21 cellular contexts compared by ENCODE assay signal in genomic region chr1:217343907-217344306, GRCh38.
DNase-seq lines count a peak whose midpoint lies in the region; ATAC-seq and TF ChIP-seq lines count a peak whose summit lies in the region.
"Had no signal": no experiment of that assay in that cellular context is flagged by ENCODE, and none has a peak within 500 bp of the region (broad histone marks: within the 10 kb centered on the region; RNA-seq: fewer than 3 reads in every experiment).

No MANE protein-coding gene starts in this region.

- H3K36me3 ChIP-seq in WERI-Rb-1 = no peaks in the 10 kb centered on the region
- H3K36me3 ChIP-seq in parathyroid adenoma (ENCODE audit: control insufficient read depth, insufficient read depth, low read length) = no peaks in the 10 kb centered on the region
- H3K36me3 ChIP-seq: BLaER1, left lung, pancreas had no signal

- H3K4me3 ChIP-seq in WERI-Rb-1 (ENCODE audit: low read depth, low read length) (no peak overlapping the region), parathyroid adenoma (ENCODE audit: low read depth, low read length) (no peak overlapping the region)
- H3K4me3 ChIP-seq: BLaER1, left lung, pancreas had no signal

- H3K4me2 ChIP-seq in parathyroid adenoma (ENCODE audit: low read length) = no peak overlapping the region
- H3K4me2 ChIP-seq: BLaER1 had no signal

- no peaks in the 10 kb centered on the region for H3K79me2 ChIP-seq in parathyroid adenoma

- peaks cover 3% of the 10 kb centered on the region for H3K9me3 Mint-ChIP-seq in stimulated activated effector memory CD8-positive, alpha-beta T cell treated with anti-CD3 and anti-CD28 coated beads, Interleukin-12 subunit alpha, Interleukin-12 subunit beta, amount 100 ng/mL, for 72 hours

- H3K4me1 Mint-ChIP-seq in stimulated activated effector memory CD8-positive, alpha-beta T cell treated with anti-CD3 and anti-CD28 coated beads, Interleukin-12 subunit alpha, Interleukin-12 subunit beta, amount 100 ng/mL, for 72 hours = no peaks in the 10 kb centered on the region
- H3K4me1 Mint-ChIP-seq: activated CD8-positive, alpha-beta memory T cell treated with anti-CD3 and anti-CD28 coated beads, Interleukin-2, amount 10 ng/mL, durations not matched to agents 7 days and 5 days; central memory CD8-positive, alpha-beta T cell had no signal

- no peak overlapping the region for H3K4me3 Mint-ChIP-seq in stimulated activated effector memory CD8-positive, alpha-beta T cell treated with anti-CD3 and anti-CD28 coated beads, Interleukin-12 subunit alpha, Interleukin-12 subunit beta, amount 100 ng/mL, for 72 hours
- H3K4me3 Mint-ChIP-seq: activated CD8-positive, alpha-beta memory T cell treated with anti-CD3 and anti-CD28 coated beads, Interleukin-2, amount 10 ng/mL, durations not matched to agents 7 days and 5 days; central memory CD8-positive, alpha-beta T cell; effector memory CD8-positive, alpha-beta T cell had no signal

- H3K27me3 ChIP-seq in WERI-Rb-1 (ENCODE audit: insufficient read depth, low read depth, severe bottlenecking) (no peaks in the 10 kb centered on the region), parathyroid adenoma (ENCODE audit: control insufficient read depth, insufficient read depth, low read length) (no peaks in the 10 kb centered on the region)
- H3K27me3 ChIP-seq: BLaER1, left lung, pancreas had no signal

- no peak overlapping the region for H3K27ac Mint-ChIP-seq in stimulated activated effector memory CD8-positive, alpha-beta T cell treated with anti-CD3 and anti-CD28 coated beads, Interleukin-12 subunit alpha, Interleukin-12 subunit beta, amount 100 ng/mL, for 72 hours
- H3K27ac Mint-ChIP-seq: activated CD8-positive, alpha-beta memory T cell treated with anti-CD3 and anti-CD28 coated beads, Interleukin-2, amount 10 ng/mL, durations not matched to agents 7 days and 5 days; effector memory CD8-positive, alpha-beta T cell had no signal

- H3K36me3 Mint-ChIP-seq in stimulated activated effector memory CD8-positive, alpha-beta T cell treated with anti-CD3 and anti-CD28 coated beads, Interleukin-12 subunit alpha, Interleukin-12 subunit beta, amount 100 ng/mL, for 72 hours = no peaks in the 10 kb centered on the region
- H3K36me3 Mint-ChIP-seq: activated CD8-positive, alpha-beta memory T cell treated with anti-CD3 and anti-CD28 coated beads, Interleukin-2, amount 10 ng/mL, durations not matched to agents 7 days and 5 days had no signal

- H3K27ac ChIP-seq in WERI-Rb-1 (no peak overlapping the region), parathyroid adenoma (no peak overlapping the region)
- H3K27ac ChIP-seq: 22Rv1, BLaER1, HL-60, left lung, pancreas had no signal

- ATAC-seq in stimulated activated effector memory CD8-positive, alpha-beta T cell treated with anti-CD3 and anti-CD28 coated beads, Interleukin-12 subunit alpha, Interleukin-12 subunit beta, amount 100 ng/mL, for 72 hours = no peak
- ATAC-seq: activated CD4-positive, CD25-positive, alpha-beta regulatory T cell treated with anti-CD3 and anti-CD28 coated beads, Interleukin-2, amount 50 U/mL, for 24 hours; activated CD8-positive, alpha-beta memory T cell treated with anti-CD3 and anti-CD28 coated beads, Interleukin-2, amount 10 ng/mL, durations not matched to agents 7 days and 5 days; effector memory CD8-positive, alpha-beta T cell; left lung; pancreas; Right ventricle myocardium inferior had no signal

- H3K9me3 ChIP-seq in WERI-Rb-1 (ENCODE audit: severe bottlenecking) (no peaks in the 10 kb centered on the region), parathyroid adenoma (ENCODE audit: control insufficient read depth, low read length) (no peaks in the 10 kb centered on the region)
- H3K9me3 ChIP-seq: BLaER1, left lung, pancreas had no signal

- no peaks in the 10 kb centered on the region for H3K4me1 ChIP-seq in parathyroid adenoma
- H3K4me1 ChIP-seq: BLaER1, left lung, pancreas had no signal

- peak overlapping the region; percentile 49 for H2AFZ ChIP-seq in parathyroid adenoma

- TF ChIP-seq CTCF in WERI-Rb-1 (IDR thresholded peaks at IDR 0.05; ENCODE audit: low read depth, low read length) (no peak), parathyroid adenoma (IDR thresholded peaks at IDR 0.05) (no peak)

- no peak overlapping the region for H3K9ac ChIP-seq in parathyroid adenoma
- H3K9ac ChIP-seq: BLaER1 had no signal

- DNase-seq in DMS 273 (lab: John Stamatoyannopoulos, UW; ENCODE audit: unreplicated experiment) (peak; percentile 6), DMS 273 treated with DMSO at 0.1 percent for 48 hours (lab: John Stamatoyannopoulos, UW) (no peak), NCI-H187 treated with DMSO at 0.1 percent for 48 hours (lab: John Stamatoyannopoulos, UW) (peak; percentile 56), WERI-Rb-1 (peak; percentile 44), hepatic stellate cell (ENCODE audit: low spot score) (no peak), ureter (ENCODE audit: low spot score) (no peak)
- no peak for DNase-seq in stimulated activated effector memory CD8-positive, alpha-beta T cell treated with anti-CD3 and anti-CD28 coated beads, Interleukin-12 subunit alpha, Interleukin-12 subunit beta, amount 100 ng/mL, for 72 hours (ENCODE audit: low spot score in 2 of 2)
- DNase-seq: activated CD8-positive, alpha-beta memory T cell treated with anti-CD3 and anti-CD28 coated beads, Interleukin-2, amount 10 ng/mL, durations not matched to agents 7 days and 5 days; activated effector memory CD4-positive, alpha-beta T cell treated with anti-CD3 and anti-CD28 coated beads, Interleukin-2, amount 50 U/mL, for 16 hours; effector memory CD8-positive, alpha-beta T cell; left lung; small intestine; T-helper 2 cell had no signal

Comparison
In these comparisons a context has a peak if more than half of its experiments do, and no peak if none do; other contexts are left out.
1. DNase-seq: peak in DMS 273 (single experiment), NCI-H187 treated with DMSO at 0.1 percent for 48 hours (single experiment) and WERI-Rb-1 (single experiment); none in DMS 273 treated with DMSO at 0.1 percent for 48 hours (single experiment), hepatic stellate cell (single experiment), ureter (single experiment) and stimulated activated effector memory CD8-positive, alpha-beta T cell treated with anti-CD3 and anti-CD28 coated beads, Interleukin-12 subunit alpha, Interleukin-12 subunit beta, amount 100 ng/mL, for 72 hours (0 of 2).